ENCODE assay signal across 29 cellular contexts in genomic region chr9:98598861-98599260, GRCh38.
"Had no signal": no experiment of that assay in that cellular context is flagged by ENCODE, and none has a peak within 500 bp of the region (broad histone marks: within the 10 kb centered on the region; RNA-seq: fewer than 3 reads in every experiment).

No MANE protein-coding gene starts in this region.

- ATAC-seq: activated CD4-positive, alpha-beta T cell treated with anti-CD3 and anti-CD28 coated beads for 36 hours; activated CD4-positive, CD25-positive, alpha-beta regulatory T cell treated with anti-CD3 and anti-CD28 coated beads, Interleukin-2, amount 50 U/mL, for 24 hours; activated CD8-positive, alpha-beta memory T cell treated with anti-CD3 and anti-CD28 coated beads, Interleukin-2, amount 10 ng/mL, durations not matched to agents 7 days and 5 days; activated CD8-positive, alpha-beta T cell treated with anti-CD3 and anti-CD28 coated beads, Interleukin-2, amount 10 ng/mL, durations not matched to agents 7 days and 5 days; activated naive CD4-positive, alpha-beta T cell treated with anti-CD3 and anti-CD28 coated beads, Interleukin-2, amount 50 U/mL, for 72 hours; activated T-cell treated with anti-CD3 and anti-CD28 coated beads, Interleukin-2, amount 50 U/mL, for 72 hours; effector memory CD8-positive, alpha-beta T cell; foreskin keratinocyte; gastrocnemius medialis; heart right ventricle; T-helper 17 cell had no signal

- H3K9me3 ChIP-seq: colonic mucosa, esophagus muscularis mucosa, gastrocnemius medialis, heart right ventricle had no signal

- H3K27me3 ChIP-seq: brain microvascular endothelial cell, colonic mucosa, gastrocnemius medialis had no signal

- H3K27ac ChIP-seq: brain microvascular endothelial cell, colonic mucosa, esophagus muscularis mucosa, foreskin keratinocyte, gastrocnemius medialis, heart right ventricle, WERI-Rb-1 had no signal

- H3K4me3 ChIP-seq: colonic mucosa, esophagus muscularis mucosa, gastrocnemius medialis, heart right ventricle had no signal

- H3K36me3 ChIP-seq: brain microvascular endothelial cell, colonic mucosa, esophagus muscularis mucosa, gastrocnemius medialis, heart right ventricle, WERI-Rb-1 had no signal

- DNase-seq: activated B cell treated with CpG ODN at 0.5 μM for 24 hours; activated CD4-positive, alpha-beta memory T cell treated with anti-CD3 and anti-CD28 coated beads for 36 hours; activated CD4-positive, alpha-beta T cell treated with anti-CD3 and anti-CD28 coated beads for 36 hours; activated CD4-positive, alpha-beta T cell treated with anti-CD3 and anti-CD28 coated beads, Interleukin-2, amount 10 ng/mL, durations not matched to agents 24 days and 14 days; activated CD8-positive, alpha-beta memory T cell treated with anti-CD3 and anti-CD28 coated beads, Interleukin-2, amount 10 ng/mL, durations not matched to agents 7 days and 5 days; activated CD8-positive, alpha-beta memory T cell treated with anti-CD3 and anti-CD28 coated beads, Interleukin-2, amount 50 U/mL, for 4 hours; activated CD8-positive, alpha-beta T cell treated with anti-CD3 and anti-CD28 coated beads, Interleukin-2, amount 10 ng/mL, durations not matched to agents 7 days and 5 days; activated gamma-delta T cell; activated naive CD4-positive, alpha-beta T cell; activated naive CD4-positive, alpha-beta T cell treated with anti-CD3 and anti-CD28 coated beads, Interleukin-2, amount 10 ng/mL, durations not matched to agents 7 days and 5 days; activated naive CD8-positive, alpha-beta T cell treated with anti-CD3 and anti-CD28 coated beads, Interleukin-2, amount 10 ng/mL, durations not matched to agents 7 days and 5 days; activated T-cell treated with anti-CD3 and anti-CD28 coated beads, Interleukin-2, amount 50 U/mL, for 1 hour; activated T-cell treated with anti-CD3 and anti-CD28 coated beads, Interleukin-2, amount 50 U/mL, for 72 hours; anterior cingulate cortex; brain microvascular endothelial cell; colonic mucosa; effector CD4-positive, alpha-beta T cell; effector memory CD8-positive, alpha-beta T cell; erythroblast; foreskin keratinocyte; gastrocnemius medialis; heart right ventricle; T-helper 1 cell; T-helper 17 cell; T1000; WERI-Rb-1 had no signal

- H3K4me1 ChIP-seq: colonic mucosa, esophagus muscularis mucosa, foreskin keratinocyte, gastrocnemius medialis had no signal
